In genomic region chr6:43582911-43583310, GRCh38 we compare ENCODE assay signal across 17 cellular contexts.
"Had no signal": no experiment of that assay in that cellular context is flagged by ENCODE, and none has a peak within 500 bp of the region (broad histone marks: within the 10 kb centered on the region; RNA-seq: fewer than 3 reads in every experiment).

No MANE protein-coding gene starts in this region.

- H3K9me3 Mint-ChIP-seq: dendritic cell treated with granulocyte-macrophage colony-stimulating factor and Interleukin-4, amounts not matched to agents 40 ng/mL and 50 ng/mL, for 4 days; effector memory CD8-positive, alpha-beta T cell; immature natural killer cell; nephron; type B pancreatic cell had no signal

- ATAC-seq: effector memory CD8-positive, alpha-beta T cell; left colon; mucosa of descending colon; sciatic nerve had no signal

- H3K27ac Mint-ChIP-seq: dendritic cell treated with granulocyte-macrophage colony-stimulating factor and Interleukin-4, amounts not matched to agents 40 ng/mL and 50 ng/mL, for 4 days; nephron; type B pancreatic cell had no signal

- DNase-seq: activated naive CD4-positive, alpha-beta T cell treated with Interleukin-2 at 50 U/mL for 16 hours; amygdala; brain microvascular endothelial cell; cerebellar nuclear complex; effector memory CD8-positive, alpha-beta T cell; immature natural killer cell; left colon; mucosa of descending colon; stimulated activated naive CD4-positive, alpha-beta T cell treated with Interleukin-2 at 50 U/mL for 16 hours; T1000 had no signal

- H3K4me3 Mint-ChIP-seq: dendritic cell treated with granulocyte-macrophage colony-stimulating factor and Interleukin-4, amounts not matched to agents 40 ng/mL and 50 ng/mL, for 4 days; immature natural killer cell; nephron; type B pancreatic cell had no signal

- H3K27me3 ChIP-seq: brain microvascular endothelial cell, suprapubic skin had no signal

- H3K9me3 ChIP-seq: mucosa of descending colon, suprapubic skin had no signal

- H3K4me3 ChIP-seq: lung, mucosa of descending colon, suprapubic skin had no signal

- H3K27me3 Mint-ChIP-seq: dendritic cell treated with granulocyte-macrophage colony-stimulating factor and Interleukin-4, amounts not matched to agents 40 ng/mL and 50 ng/mL, for 4 days; effector memory CD8-positive, alpha-beta T cell; type B pancreatic cell had no signal

- H3K27ac ChIP-seq: brain microvascular endothelial cell, epithelial cell of prostate, suprapubic skin had no signal
